Comparison of ENCODE assay signal across 8 cellular contexts in the genomic region with DNA sequence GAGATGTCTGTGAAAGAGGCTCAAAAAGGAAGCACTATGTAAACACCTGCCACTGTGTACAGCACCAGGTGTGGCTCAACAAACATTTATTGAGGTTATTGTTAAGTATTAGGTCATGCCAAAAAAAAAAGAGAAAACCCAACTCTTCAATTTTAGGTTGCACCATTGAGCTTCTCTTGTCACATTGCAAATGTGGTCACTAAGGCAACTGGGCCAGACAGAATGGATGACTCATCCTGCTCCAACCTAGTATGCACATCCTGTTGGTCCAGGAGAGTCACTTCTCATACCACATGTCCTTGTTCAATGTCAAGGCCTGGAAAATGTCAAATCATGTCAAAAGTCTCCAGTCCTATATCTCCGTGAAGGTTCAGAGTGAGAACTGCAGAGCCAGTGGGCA.
DNase-seq lines count a peak whose midpoint lies in the region; ATAC-seq and TF ChIP-seq lines count a peak whose summit lies in the region.

No MANE protein-coding gene starts in this region.

- POLR2A ChIA-PET in HEK293T (lab: Yijun Ruan, JAX): no interaction called here

- CTCF ChIA-PET in HEK293T (lab: Yijun Ruan, JAX): interaction anchor here (0.6 to 1.1 kb wide), 3 partner anchors 8 to 279 kb away, joined by 4 to 9 read pairs (median 5); no protein-coding TSS in a partner anchor

- DNase-seq in stimulated activated naive CD4-positive, alpha-beta T cell treated with Interleukin-2 at 50 U/mL for 16 hours (lab: John Stamatoyannopoulos, UW): peak; percentile 36
- DNase-seq in stimulated activated naive CD4-positive, alpha-beta T cell (lab: John Stamatoyannopoulos, UW): no peak
- peak; percentile 20 to 51 for DNase-seq in NCI-H1930 (lab: John Stamatoyannopoulos, UW)
- peak; percentile 26 to 45 for DNase-seq in activated CD4-positive, alpha-beta T cell treated with anti-CD3 and anti-CD28 coated beads for 4 hours
- peak; percentile 79 for DNase-seq in hepatic stellate cell (ENCODE audit: low spot score)
- DNase-seq in HEK293T (ENCODE audit: extremely low spot score): no peak
- no peak for DNase-seq in NCI-H2171 (lab: John Stamatoyannopoulos, UW)

- peak; percentile 77 for ATAC-seq in HG02870 (IDR thresholded peaks at IDR 0.05; ENCODE audit: unreplicated experiment)

TF ChIP-seq in HEK293T, 16 proteins besides CTCF, POLR2A, EP300 and RAD21:
- TF ChIP-seq LEF1 (IDR thresholded peaks at IDR 0.05; ENCODE audit: borderline replicate concordance) (no peak), NFRKB (IDR thresholded peaks at IDR 0.05) (no peak), L3MBTL2 (conservative IDR thresholded peaks at IDR 0.05) (no peak), ELF4 (IDR thresholded peaks at IDR 0.05) (no peak)

Comparison
In these comparisons a context has a peak if more than half of its experiments do, and no peak if none do; other contexts are left out.
1. DNase-seq: peak in stimulated activated naive CD4-positive, alpha-beta T cell treated with Interleukin-2 at 50 U/mL for 16 hours (single experiment), NCI-H1930 (2 of 2), activated CD4-positive, alpha-beta T cell treated with anti-CD3 and anti-CD28 coated beads for 4 hours (2 of 2) and hepatic stellate cell (single experiment); none in stimulated activated naive CD4-positive, alpha-beta T cell (0 of 6), HEK293T (single experiment) and NCI-H2171 (single experiment).